ENCODE assay signal across 24 cellular contexts in the genomic region with DNA sequence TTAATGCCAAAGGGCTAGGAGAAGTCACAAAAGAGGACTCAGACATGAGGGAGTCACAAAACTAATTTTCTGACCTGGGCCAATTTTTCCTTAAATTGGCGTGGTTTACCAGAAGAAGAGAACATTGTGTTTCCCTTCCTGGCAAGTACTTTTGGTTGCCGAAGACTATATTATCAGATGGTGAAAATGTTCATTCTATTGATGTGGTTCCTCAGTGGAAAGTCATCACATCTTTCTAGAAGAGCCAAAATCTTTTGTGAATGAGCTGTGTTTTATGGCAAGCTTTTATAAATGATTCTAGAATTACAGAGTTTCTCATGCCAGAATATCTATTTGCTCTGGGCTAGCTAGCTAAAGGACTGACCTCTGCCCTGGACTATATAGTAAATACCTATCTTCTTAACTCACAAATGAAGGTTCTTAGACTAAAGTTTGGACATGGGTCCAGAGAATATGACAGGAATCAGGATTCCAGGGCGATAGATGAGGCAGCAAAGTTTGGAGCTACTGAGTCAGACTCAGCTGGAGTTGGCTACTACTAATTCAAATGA.
"Had no signal": no experiment of that assay in that cellular context is flagged by ENCODE, and none has a peak within 500 bp of the region (broad histone marks: within the 10 kb centered on the region; RNA-seq: fewer than 3 reads in every experiment).

No MANE protein-coding gene starts in this region.

- H3K9me3 ChIP-seq: body of pancreas, prostate gland, right atrium auricular region, tibial nerve, uterus had no signal

- H3K4me1 Mint-ChIP-seq: activated CD4-positive, alpha-beta memory T cell treated with anti-CD3 and anti-CD28 coated beads, Interleukin-2, amount 10 ng/mL, durations not matched to agents 7 days and 5 days; activated CD8-positive, alpha-beta memory T cell treated with anti-CD3 and anti-CD28 coated beads, Interleukin-2, amount 10 ng/mL, durations not matched to agents 7 days and 5 days; stimulated activated effector memory CD8-positive, alpha-beta T cell treated with anti-CD3 and anti-CD28 coated beads, Interleukin-12 subunit alpha, Interleukin-12 subunit beta, amount 100 ng/mL, for 72 hours had no signal

- H3K27ac Mint-ChIP-seq: activated CD4-positive, alpha-beta memory T cell treated with anti-CD3 and anti-CD28 coated beads, Interleukin-2, amount 10 ng/mL, durations not matched to agents 7 days and 5 days; activated CD8-positive, alpha-beta memory T cell treated with anti-CD3 and anti-CD28 coated beads, Interleukin-2, amount 10 ng/mL, durations not matched to agents 7 days and 5 days; activated naive CD4-positive, alpha-beta T cell treated with anti-CD3 and anti-CD28 coated beads for 36 hours; stimulated activated effector memory CD8-positive, alpha-beta T cell treated with anti-CD3 and anti-CD28 coated beads, Interleukin-12 subunit alpha, Interleukin-12 subunit beta, amount 100 ng/mL, for 72 hours had no signal

- DNase-seq: activated CD4-positive, alpha-beta memory T cell treated with anti-CD3 and anti-CD28 coated beads, Interleukin-2, amount 10 ng/mL, durations not matched to agents 7 days and 5 days; activated CD4-positive, alpha-beta T cell treated with anti-CD3 and anti-CD28 coated beads for 48 hours; activated CD4-positive, CD25-positive, alpha-beta regulatory T cell; activated CD8-positive, alpha-beta memory T cell treated with anti-CD3 and anti-CD28 coated beads, Interleukin-2, amount 10 ng/mL, durations not matched to agents 7 days and 5 days; activated naive CD4-positive, alpha-beta T cell treated with anti-CD3 and anti-CD28 coated beads for 36 hours; activated T-cell treated with anti-CD3 and anti-CD28 coated beads, Interleukin-2, amount 50 U/mL, for 1 hour; body of pancreas; caudate nucleus; dorsolateral prefrontal cortex; foreskin melanocyte; glutamatergic neuron; hippocampal formation; islet precursor cell; left colon; stimulated activated CD4-positive, alpha-beta T cell treated with anti-CD3 and anti-CD28 coated beads, Interleukin-4, amount 100 ng/mL, for 24 hours; T1000; uterus had no signal

- H3K27me3 ChIP-seq: body of pancreas, right atrium auricular region had no signal

- H3K4me3 ChIP-seq: body of pancreas, dorsolateral prefrontal cortex, lung, prostate gland, right atrium auricular region, skin epidermis, tibial nerve, uterus had no signal

- ATAC-seq: activated CD8-positive, alpha-beta memory T cell treated with anti-CD3 and anti-CD28 coated beads, Interleukin-2, amount 10 ng/mL, durations not matched to agents 7 days and 5 days; body of pancreas; left colon; stimulated activated effector memory CD8-positive, alpha-beta T cell treated with anti-CD3 and anti-CD28 coated beads, Interleukin-12 subunit alpha, Interleukin-12 subunit beta, amount 100 ng/mL, for 72 hours had no signal

- H3K36me3 Mint-ChIP-seq: activated CD8-positive, alpha-beta memory T cell treated with anti-CD3 and anti-CD28 coated beads, Interleukin-2, amount 10 ng/mL, durations not matched to agents 7 days and 5 days; stimulated activated effector memory CD8-positive, alpha-beta T cell treated with anti-CD3 and anti-CD28 coated beads, Interleukin-12 subunit alpha, Interleukin-12 subunit beta, amount 100 ng/mL, for 72 hours had no signal

- H3K4me3 Mint-ChIP-seq: activated CD4-positive, alpha-beta memory T cell treated with anti-CD3 and anti-CD28 coated beads, Interleukin-2, amount 10 ng/mL, durations not matched to agents 7 days and 5 days; activated CD8-positive, alpha-beta memory T cell treated with anti-CD3 and anti-CD28 coated beads, Interleukin-2, amount 10 ng/mL, durations not matched to agents 7 days and 5 days; activated naive CD4-positive, alpha-beta T cell treated with anti-CD3 and anti-CD28 coated beads for 36 hours; neural crest cell; stimulated activated effector memory CD8-positive, alpha-beta T cell treated with anti-CD3 and anti-CD28 coated beads, Interleukin-12 subunit alpha, Interleukin-12 subunit beta, amount 100 ng/mL, for 72 hours had no signal

- H3K27me3 Mint-ChIP-seq: activated CD4-positive, alpha-beta memory T cell treated with anti-CD3 and anti-CD28 coated beads, Interleukin-2, amount 10 ng/mL, durations not matched to agents 7 days and 5 days; activated CD8-positive, alpha-beta memory T cell treated with anti-CD3 and anti-CD28 coated beads, Interleukin-2, amount 10 ng/mL, durations not matched to agents 7 days and 5 days had no signal

- H3K36me3 ChIP-seq: prostate gland, right atrium auricular region, tibial nerve, uterus had no signal

- H3K9me3 Mint-ChIP-seq: activated CD4-positive, alpha-beta memory T cell treated with anti-CD3 and anti-CD28 coated beads, Interleukin-2, amount 10 ng/mL, durations not matched to agents 7 days and 5 days; activated naive CD4-positive, alpha-beta T cell treated with anti-CD3 and anti-CD28 coated beads for 36 hours had no signal

- H3K4me1 ChIP-seq: body of pancreas, prostate gland, right atrium auricular region, tibial nerve, uterus had no signal

- H3K27ac ChIP-seq: body of pancreas, dorsolateral prefrontal cortex, prostate gland, right atrium auricular region, skin epidermis, uterus had no signal
